21 cellular contexts compared by ENCODE assay signal in the genomic region with DNA sequence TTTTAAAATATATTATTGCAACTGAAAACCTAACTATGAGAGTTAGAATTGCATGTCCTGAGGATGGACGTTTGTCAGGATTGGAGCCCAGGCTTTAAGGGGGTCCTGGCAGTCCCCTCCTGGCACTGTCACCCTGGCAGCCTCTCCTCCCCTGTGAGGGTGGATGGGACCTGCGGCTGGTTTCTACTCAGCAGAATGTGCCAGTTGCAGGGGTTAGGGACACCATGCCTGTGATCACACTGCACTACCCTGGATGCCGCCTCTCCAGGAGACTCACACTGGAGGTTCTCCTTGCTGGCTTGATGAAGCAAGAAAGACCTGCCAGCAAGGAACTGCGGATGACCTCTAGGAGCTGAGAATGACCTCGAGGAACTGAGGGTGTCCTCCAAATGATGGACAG.
DNase-seq lines count a peak whose midpoint lies in the region; ATAC-seq lines count a peak whose summit lies in the region.
"Had no signal": no experiment of that assay in that cellular context is flagged by ENCODE, and none has a peak within 500 bp of the region (broad histone marks: within the 10 kb centered on the region; RNA-seq: fewer than 3 reads in every experiment).

No MANE protein-coding gene starts in this region.

- H3K36me3 ChIP-seq in BLaER1 (no peaks in the 10 kb centered on the region), KOPT-K1 (ENCODE audit: insufficient read depth, low read length) (no peaks in the 10 kb centered on the region)
- H3K36me3 ChIP-seq: BE2C; BLaER1 treated with 17β-estradiol and CSF1 and Interleukin-3, amounts not matched to agents 10 nM and 100 nM had no signal

- H3K9me3 ChIP-seq in BLaER1 (no peaks in the 10 kb centered on the region), KOPT-K1 (ENCODE audit: insufficient read depth, low read length, poor library complexity, severe bottlenecking) (no peaks in the 10 kb centered on the region)
- H3K9me3 ChIP-seq: BE2C; BLaER1 treated with 17β-estradiol and CSF1 and Interleukin-3, amounts not matched to agents 10 nM and 100 nM had no signal

- H3K27ac ChIP-seq in BLaER1 (no peak overlapping the region), KOPT-K1 (ENCODE audit: low read depth, low read length, poor library complexity, severe bottlenecking) (peak overlapping the region; percentile 55)
- H3K27ac ChIP-seq: BLaER1 treated with 17β-estradiol and CSF1 and Interleukin-3, amounts not matched to agents 10 nM and 100 nM had no signal

- peaks cover 6% of the 10 kb centered on the region; the same call in 1 of the 2 replicates for H3K27me3 ChIP-seq in BLaER1
- H3K27me3 ChIP-seq: BE2C had no signal

- no peak for ATAC-seq in HG03469 (IDR thresholded peaks at IDR 0.05; ENCODE audit: unreplicated experiment)
- ATAC-seq: GM12878 had no signal

- H3K4me1 ChIP-seq in BLaER1, result peaks cover 34% of the 10 kb centered on the region
- H3K4me1 ChIP-seq: BE2C had no signal

- no peaks in the 10 kb centered on the region for H4K20me1 ChIP-seq in BLaER1

- no peak overlapping the region for H3K4me3 ChIP-seq in BLaER1
- H3K4me3 ChIP-seq: BLaER1 treated with 17β-estradiol and CSF1 and Interleukin-3, amounts not matched to agents 10 nM and 100 nM; GM12878 had no signal

- no peak overlapping the region for H3K9ac ChIP-seq in BLaER1
- H3K9ac ChIP-seq: BLaER1 treated with 17β-estradiol and CSF1 and Interleukin-3, amounts not matched to agents 10 nM and 100 nM had no signal

- 0 out of 2 replicates have a peak overlapping the region, but pooled peaks have one; percentile 33 for H3K4me2 ChIP-seq in BLaER1

- intact Hi-C loops in posterior vena cava (cut with DNase I), result loop anchor here in 1 of 2 donors (10.0 kb wide), 1 partner anchor 353 kb away; the partner anchor contains the start of gene MYT1L

- DNase-seq in posterior vena cava (ENCODE audit: low spot score) (peak; percentile 56), NCI-H1694 treated with DMSO at 0.1 percent for 48 hours (lab: John Stamatoyannopoulos, UW) (no peak), C1 segment of cervical spinal cord (lab: John Stamatoyannopoulos, UW) (no peak)
- DNase-seq: 8988T; ACHN; BE2C; CD4-positive, CD25-positive, alpha-beta regulatory T cell; CD8-positive, alpha-beta memory T cell; COR-L47; DMS 273 treated with DMSO at 0.1 percent for 48 hours; DMS153; DMS53; DMS79; DND-41; EL; GDM1 had no signal
